Comparison of ENCODE assay signal across 10 cellular contexts in the genomic region with DNA sequence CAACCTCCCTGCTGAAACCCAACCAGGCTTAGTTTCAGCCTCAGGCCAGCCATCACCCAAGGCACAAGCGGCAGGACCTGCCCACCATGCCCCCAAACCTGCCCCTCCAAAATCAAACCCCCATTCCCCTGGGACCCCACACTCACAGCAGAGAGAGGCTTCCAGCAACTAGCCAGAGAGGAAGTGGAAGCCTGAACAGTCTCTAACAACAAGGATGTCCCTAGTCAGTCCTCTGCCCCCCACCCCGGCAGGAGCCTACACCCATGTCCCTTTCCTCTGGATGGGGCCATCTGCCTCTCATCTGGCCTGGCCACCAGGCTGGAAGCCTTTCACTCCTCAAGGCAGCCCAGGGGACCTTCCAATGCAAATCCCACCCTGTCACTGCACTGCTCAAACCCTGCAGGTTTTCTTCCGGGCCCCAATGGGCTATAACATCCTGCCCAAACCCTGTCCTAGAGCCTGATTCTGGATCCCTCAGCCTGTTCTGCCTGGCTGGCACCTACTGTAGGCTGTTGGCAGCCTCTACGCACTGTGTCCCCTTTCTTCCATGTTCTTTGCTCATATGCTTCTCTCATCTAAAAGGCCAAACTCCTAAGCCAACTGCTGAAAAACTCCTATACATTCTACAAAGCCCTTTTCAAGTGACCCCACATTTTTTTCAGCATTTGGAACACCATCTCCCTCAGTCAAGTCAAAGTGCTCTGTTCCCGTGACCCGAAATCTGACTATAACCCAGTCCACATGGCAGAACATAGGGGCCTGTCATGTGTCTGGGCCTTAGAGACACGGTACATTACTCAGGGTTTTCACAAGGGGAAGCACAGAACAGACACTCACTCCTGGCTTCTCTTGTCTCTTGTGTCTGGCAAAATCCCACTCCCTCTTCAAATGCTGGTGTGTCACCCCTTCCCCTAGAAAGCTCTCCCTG.
DNase-seq lines count a peak whose midpoint lies in the region; ATAC-seq, FAIRE-seq and TF ChIP-seq lines count a peak whose summit lies in the region.
"Had no signal": no experiment of that assay in that cellular context is flagged by ENCODE, and none has a peak within 500 bp of the region (broad histone marks: within the 10 kb centered on the region; RNA-seq: fewer than 3 reads in every experiment).

No MANE protein-coding gene starts in this region.

- H3K27ac ChIP-seq in BLaER1 = peak overlapping the region; percentile 44

- H3K4me3 ChIP-seq in BLaER1 = peak overlapping the region; percentile 26; the same call in 1 of the 2 replicates

- TF ChIP-seq CTCF in WTC11 (IDR thresholded peaks at IDR 0.05) (no peak), progenitor cell of endocrine pancreas (IDR thresholded peaks at IDR 0.05; ENCODE audit: unreplicated experiment) (no peak), natural killer cell (IDR thresholded peaks at IDR 0.05) (no peak)

- H3K36me3 Mint-ChIP-seq in WTC11 (no peaks in the 10 kb centered on the region), progenitor cell of endocrine pancreas (ENCODE audit: insufficient read depth) (peaks cover 6% of the 10 kb centered on the region), natural killer cell (no peaks in the 10 kb centered on the region)
- H3K36me3 Mint-ChIP-seq: CD8-positive, alpha-beta memory T cell had no signal

- H3K9me3 ChIP-seq in BLaER1 = no peaks in the 10 kb centered on the region

- H3K27me3 ChIP-seq in BLaER1 = no peaks in the 10 kb centered on the region

- CTCF ChIA-PET in WTC11 (lab: Charles Lee) = interaction anchor here (1.0 to 1.3 kb wide), 4 partner anchors 8 to 62 kb away, joined by 3 to 11 read pairs (median 5); no protein-coding TSS in a partner anchor

- H3K27me3 Mint-ChIP-seq in WTC11 (ENCODE audit: low read depth) (no peaks in the 10 kb centered on the region), progenitor cell of endocrine pancreas (no peaks in the 10 kb centered on the region), natural killer cell (ENCODE audit: low read depth in 2 of 2) (no peaks in the 10 kb centered on the region)

- peaks cover 9% of the 10 kb centered on the region for H3K36me3 ChIP-seq in BLaER1

- no peaks in the 10 kb centered on the region; the same call in 1 of the 2 replicates for H4K20me1 ChIP-seq in BLaER1

- ATAC-seq in WTC11 (no peak), left cardiac atrium (peak; percentile 4 to 22), natural killer cell (no peak)

- intact Hi-C loops in left cardiac atrium (cut with DNase I) = loop anchor here in 1 of 2 donors (5.0 kb wide), 1 partner anchor 41 kb away; no protein-coding TSS in a partner anchor
- intact Hi-C loops in natural killer cell (cut with micrococcal nuclease) = no loop called here

- peak overlapping the region; percentile 98 for H3K27ac Mint-ChIP-seq in WTC11
- peak overlapping the region; percentile 92 for H3K27ac Mint-ChIP-seq in progenitor cell of endocrine pancreas
- no peak overlapping the region for H3K27ac Mint-ChIP-seq in natural killer cell

- POLR2A ChIA-PET in WTC11 (lab: Charles Lee) = no interaction called here

- peak overlapping the region; percentile 78 for H3K4me2 ChIP-seq in BLaER1

- DNase-seq in WTC11 (ENCODE audit: low spot score) (no peak), left cardiac atrium (no peak), progenitor cell of endocrine pancreas (ENCODE audit: low spot score, unreplicated experiment) (no peak), RCC 7860 (ENCODE audit: low spot score) (no peak), T-helper 9 cell (no peak), natural killer cell (no peak), GM03348 (ENCODE audit: low spot score) (no peak)
- DNase-seq: CD8-positive, alpha-beta memory T cell had no signal

- H3K4me1 Mint-ChIP-seq in WTC11 = peaks cover 74% of the 10 kb centered on the region
- H3K4me1 Mint-ChIP-seq in progenitor cell of endocrine pancreas (ENCODE audit: low read depth) = peaks cover 38% of the 10 kb centered on the region
- no peaks in the 10 kb centered on the region for H3K4me1 Mint-ChIP-seq in natural killer cell
- H3K4me1 Mint-ChIP-seq: CD8-positive, alpha-beta memory T cell had no signal

- no peak for FAIRE-seq in RCC 7860 (lab: Jason Lieb, UNC)
- FAIRE-seq: TTC549 had no signal

- H3K9me3 Mint-ChIP-seq in WTC11 (no peaks in the 10 kb centered on the region), progenitor cell of endocrine pancreas (ENCODE audit: low read depth) (no peaks in the 10 kb centered on the region), natural killer cell (no peaks in the 10 kb centered on the region)

- H3K9ac ChIP-seq in BLaER1 = peak overlapping the region; percentile 51; the same call in 1 of the 2 replicates

- H3K4me1 ChIP-seq in BLaER1 = peaks cover 23% of the 10 kb centered on the region

- H3K4me3 Mint-ChIP-seq in WTC11 (peak overlapping the region; percentile 60), progenitor cell of endocrine pancreas (ENCODE audit: low read depth) (peak overlapping the region; percentile 64), natural killer cell (no peak overlapping the region)
- H3K4me3 Mint-ChIP-seq: CD8-positive, alpha-beta memory T cell had no signal

TF ChIP-seq in WTC11, 78 proteins besides CTCF, POLR2A, EP300 and RAD21:
- no peak for TF ChIP-seq GRHL2 (CRISPR knock-in tag; IDR thresholded peaks at IDR 0.05; ENCODE audit: insufficient replicate concordance, severe bottlenecking)
- TF ChIP-seq, protein P1, sequence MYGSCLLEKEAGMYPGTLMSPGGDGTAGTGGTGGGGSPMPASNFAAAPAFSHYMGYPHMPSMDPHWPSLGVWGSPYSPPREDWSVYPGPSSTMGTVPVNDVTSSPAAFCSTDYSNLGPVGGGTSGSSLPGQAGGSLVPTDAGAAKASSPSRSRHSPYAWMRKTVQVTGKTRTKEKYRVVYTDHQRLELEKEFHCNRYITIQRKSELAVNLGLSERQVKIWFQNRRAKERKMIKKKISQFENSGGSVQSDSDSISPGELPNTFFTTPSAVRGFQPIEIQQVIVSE (CRISPR knock-in tag; IDR thresholded peaks at IDR 0.05; ENCODE audit: borderline replicate concordance) = no peak
- TF ChIP-seq, protein P2, sequence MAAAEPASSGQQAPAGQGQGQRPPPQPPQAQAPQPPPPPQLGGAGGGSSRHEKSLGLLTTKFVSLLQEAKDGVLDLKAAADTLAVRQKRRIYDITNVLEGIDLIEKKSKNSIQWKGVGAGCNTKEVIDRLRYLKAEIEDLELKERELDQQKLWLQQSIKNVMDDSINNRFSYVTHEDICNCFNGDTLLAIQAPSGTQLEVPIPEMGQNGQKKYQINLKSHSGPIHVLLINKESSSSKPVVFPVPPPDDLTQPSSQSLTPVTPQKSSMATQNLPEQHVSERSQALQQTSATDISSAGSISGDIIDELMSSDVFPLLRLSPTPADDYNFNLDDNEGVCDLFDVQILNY (CRISPR knock-in tag; IDR thresholded peaks at IDR 0.05) = no peak
- TF ChIP-seq, protein P3, sequence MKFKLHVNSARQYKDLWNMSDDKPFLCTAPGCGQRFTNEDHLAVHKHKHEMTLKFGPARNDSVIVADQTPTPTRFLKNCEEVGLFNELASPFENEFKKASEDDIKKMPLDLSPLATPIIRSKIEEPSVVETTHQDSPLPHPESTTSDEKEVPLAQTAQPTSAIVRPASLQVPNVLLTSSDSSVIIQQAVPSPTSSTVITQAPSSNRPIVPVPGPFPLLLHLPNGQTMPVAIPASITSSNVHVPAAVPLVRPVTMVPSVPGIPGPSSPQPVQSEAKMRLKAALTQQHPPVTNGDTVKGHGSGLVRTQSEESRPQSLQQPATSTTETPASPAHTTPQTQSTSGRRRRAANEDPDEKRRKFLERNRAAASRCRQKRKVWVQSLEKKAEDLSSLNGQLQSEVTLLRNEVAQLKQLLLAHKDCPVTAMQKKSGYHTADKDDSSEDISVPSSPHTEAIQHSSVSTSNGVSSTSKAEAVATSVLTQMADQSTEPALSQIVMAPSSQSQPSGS (CRISPR knock-in tag; IDR thresholded peaks at IDR 0.05; ENCODE audit: borderline replicate concordance, low read depth) = no peak
- no peak for TF ChIP-seq ZNF423 (CRISPR knock-in tag; IDR thresholded peaks at IDR 0.05)
- TF ChIP-seq, protein P4, sequence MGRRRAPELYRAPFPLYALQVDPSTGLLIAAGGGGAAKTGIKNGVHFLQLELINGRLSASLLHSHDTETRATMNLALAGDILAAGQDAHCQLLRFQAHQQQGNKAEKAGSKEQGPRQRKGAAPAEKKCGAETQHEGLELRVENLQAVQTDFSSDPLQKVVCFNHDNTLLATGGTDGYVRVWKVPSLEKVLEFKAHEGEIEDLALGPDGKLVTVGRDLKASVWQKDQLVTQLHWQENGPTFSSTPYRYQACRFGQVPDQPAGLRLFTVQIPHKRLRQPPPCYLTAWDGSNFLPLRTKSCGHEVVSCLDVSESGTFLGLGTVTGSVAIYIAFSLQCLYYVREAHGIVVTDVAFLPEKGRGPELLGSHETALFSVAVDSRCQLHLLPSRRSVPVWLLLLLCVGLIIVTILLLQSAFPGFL (CRISPR knock-in tag; IDR thresholded peaks at IDR 0.05; ENCODE audit: borderline replicate concordance) = no peak

Comparison
In these comparisons a context has a peak if more than half of its experiments do, and no peak if none do; other contexts are left out.
1. ATAC-seq: peak in left cardiac atrium (2 of 2); none in WTC11 (single experiment) and natural killer cell (0 of 3).
2. H3K27ac Mint-ChIP-seq: peak in WTC11 (single experiment) and progenitor cell of endocrine pancreas (single experiment); none in natural killer cell (0 of 2).